30 cellular contexts compared by ENCODE assay signal in the genomic region with DNA sequence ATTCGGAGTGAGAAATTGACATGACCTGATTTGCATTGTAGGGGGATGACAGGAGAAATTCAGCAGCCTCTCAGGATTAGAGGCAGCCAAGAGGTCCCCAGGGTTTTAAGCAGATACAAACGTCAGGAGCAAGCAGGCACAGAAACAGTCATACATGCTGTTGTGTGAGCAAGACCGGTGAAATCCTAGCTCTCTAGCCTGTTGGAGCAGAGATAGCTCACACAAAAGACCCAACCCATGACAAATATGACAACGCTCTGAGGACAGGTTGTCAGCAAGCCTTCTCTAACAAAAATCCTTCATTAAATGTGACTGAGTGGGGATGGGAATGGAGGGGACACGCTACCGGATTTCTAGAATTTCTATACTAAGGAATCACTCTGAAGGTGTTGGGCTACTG. TPM values are rescaled to one million over a fixed set of nuclear protein-coding genes. Genes with fewer than 3 reads are reported as not detected.
DNase-seq lines count a peak whose midpoint lies in the region; FAIRE-seq and TF ChIP-seq lines count a peak whose summit lies in the region.
"Had no signal": no experiment of that assay in that cellular context is flagged by ENCODE, and none has a peak within 500 bp of the region (broad histone marks: within the 10 kb centered on the region; RNA-seq: fewer than 3 reads in every experiment).

No MANE protein-coding gene starts in this region.

- H3K4me3 ChIP-seq in H1 (ENCODE audit: extremely low read depth in 1 of 4, insufficient read depth in 2 of 4, low read depth in 3 of 4, low read length in 4 of 4): no peak overlapping the region
- H3K4me3 ChIP-seq in neuronal stem cell (ENCODE audit: low read length in 2 of 2): no peak overlapping the region
- H3K4me3 ChIP-seq: A549, GM12878, SJSA1 had no signal

- no peak for TF ChIP-seq EP300 in H1 (IDR thresholded peaks at IDR 0.05; ENCODE audit: borderline replicate concordance in 1 of 2, low read depth in 2 of 2, low read length in 2 of 2)

- POLR2A ChIA-PET in H1 (lab: Charles Lee; ENCODE audit: partially characterized antibody): interaction anchor here (1.3 to 1.7 kb wide), 2 partner anchors 13 to 23 kb away, joined by 3 to 5 read pairs; a partner anchor contains a TSS
- POLR2A ChIA-PET in activated CD4-positive, alpha-beta memory T cell treated with anti-CD3 and anti-CD28 coated beads, Interleukin-2, amount 10 ng/mL, durations not matched to agents 7 days and 5 days (lab: Charles Lee): no interaction called here

- H3K79me2 ChIP-seq in H1 (ENCODE audit: control insufficient read depth in 1 of 2, insufficient read depth in 2 of 2, low read length in 2 of 2): no peaks in the 10 kb centered on the region

- no peaks in the 10 kb centered on the region for H3K9me3 Mint-ChIP-seq in activated CD4-positive, alpha-beta memory T cell treated with anti-CD3 and anti-CD28 coated beads, Interleukin-2, amount 10 ng/mL, durations not matched to agents 7 days and 5 days

- H3K14ac ChIP-seq in H1 (ENCODE audit: insufficient read length) (no peak overlapping the region), neuronal stem cell (ENCODE audit: low read length) (no peak overlapping the region)

- H4K91ac ChIP-seq in H1 (replicated peaks; ENCODE audit: insufficient read length, low read length) (no peak overlapping the region), neuronal stem cell (ENCODE audit: low read depth, low read length, poor library complexity) (no peak overlapping the region)

- H2BK12ac ChIP-seq in H1 (ENCODE audit: low read depth, low read length): no peak overlapping the region
- H2BK12ac ChIP-seq in neuronal stem cell (ENCODE audit: low read length): no peak overlapping the region

- H3K79me1 ChIP-seq in H1 (ENCODE audit: low read depth, low read length) (no peaks in the 10 kb centered on the region), neuronal stem cell (ENCODE audit: low read depth, low read length) (no peaks in the 10 kb centered on the region)

- H3K36me3 ChIP-seq in H1 (ENCODE audit: control insufficient read depth in 2 of 4, insufficient read depth in 4 of 4, low read length in 3 of 4): no peaks in the 10 kb centered on the region
- no peaks in the 10 kb centered on the region for H3K36me3 ChIP-seq in neuronal stem cell (replicated peaks in 1 of 2; ENCODE audit: control insufficient read depth in 2 of 2, insufficient read depth in 2 of 2, low read length in 2 of 2)
- H3K36me3 ChIP-seq: SJSA1 had no signal

- H3K4ac ChIP-seq in H1 (replicated peaks; ENCODE audit: insufficient read length, low read depth, low read length) (no peak overlapping the region), neuronal stem cell (ENCODE audit: low read length) (no peak overlapping the region)

- H3K18ac ChIP-seq in H1 (ENCODE audit: extremely low read depth, low read length) (no peak overlapping the region), neuronal stem cell (ENCODE audit: low read length) (no peak overlapping the region)

- H3K9ac ChIP-seq in H1 (replicated peaks in 1 of 4; ENCODE audit: extremely low read depth in 1 of 4, low read depth in 3 of 4, low read length in 3 of 4): no peak overlapping the region
- H3K9ac ChIP-seq in neuronal stem cell (ENCODE audit: low read depth, low read length, poor library complexity): no peak overlapping the region

- 88% methylated on average over 6 of the region's 6 CpGs; no CpG with 5 or more reads in 1 of the 2 experiments for WGBS in H1 (ENCODE audit: extremely low coverage in 1 of 2, insufficient coverage in 1 of 2, insufficient read length in 1 of 2, insufficient replicate concordance in 2 of 2, low coverage in 1 of 2, low lambda C conversion rate in 2 of 2, missing lambda C conversion rate in 1 of 2), 2 experiments
- no CpG with 5 or more reads among the region's 6 CpGs for WGBS in neuronal stem cell (ENCODE audit: extremely low coverage in 2 of 2, insufficient read length in 2 of 2, insufficient replicate concordance in 1 of 2), 2 donors

- no peaks in the 10 kb centered on the region for H3K36me3 Mint-ChIP-seq in activated CD4-positive, alpha-beta memory T cell treated with anti-CD3 and anti-CD28 coated beads, Interleukin-2, amount 10 ng/mL, durations not matched to agents 7 days and 5 days (ENCODE audit: low read depth)
- H3K36me3 Mint-ChIP-seq: CD8-positive, alpha-beta memory T cell; IgD-negative memory B cell had no signal

- peak; percentile 37 to 66 for DNase-seq in NCI-H524 (lab: John Stamatoyannopoulos, UW)
- no peak for DNase-seq in NCI-H524 treated with DMSO at 0.1 percent for 48 hours (lab: John Stamatoyannopoulos, UW)
- peak; percentile 9 for DNase-seq in NCI-H2171 (lab: John Stamatoyannopoulos, UW)
- DNase-seq in H1 (ENCODE audit: low read depth in 1 of 2, low spot score in 2 of 2): no peak
- DNase-seq in neuronal stem cell (ENCODE audit: low spot score): no peak
- no peak for DNase-seq in stimulated activated CD4-positive, alpha-beta T cell treated with anti-CD3 and anti-CD28 coated beads, Interleukin-2, amount 100 ng/mL, for 48 hours
- no peak for DNase-seq in pons (ENCODE audit: low spot score)
- DNase-seq in activated CD4-positive, alpha-beta memory T cell treated with anti-CD3 and anti-CD28 coated beads, Interleukin-2, amount 10 ng/mL, durations not matched to agents 7 days and 5 days: no peak
- DNase-seq: AML-193; CD8-positive, alpha-beta memory T cell; DMS 273 treated with DMSO at 0.1 percent for 48 hours; DMS79; EL; GDM1; GOT3; NCI-H1092; NCI-H1694; NCI-H2081; NCI-H226; NCI-H510A; NCI-H748 treated with DMSO at 0.1 percent for 48 hours; NK-92 treated with Interleukin-12 subunit alpha and Interleukin-12 subunit beta, amount 100 ng/mL, for 24 hours; PC-3; Right ventricle myocardium superior; T-helper 2 cell had no signal

- peaks cover 13% of the 10 kb centered on the region for H3K27me3 Mint-ChIP-seq in activated CD4-positive, alpha-beta memory T cell treated with anti-CD3 and anti-CD28 coated beads, Interleukin-2, amount 10 ng/mL, durations not matched to agents 7 days and 5 days

- H2BK15ac ChIP-seq in H1 (ENCODE audit: low read length): no peak overlapping the region
- no peak overlapping the region for H2BK15ac ChIP-seq in neuronal stem cell (ENCODE audit: low read length)

- H3K9me3 ChIP-seq in H1 (ENCODE audit: insufficient read depth in 2 of 2, low read depth in 1 of 2, low read length in 1 of 2) (peaks cover 0 to 5% of the 10 kb centered on the region in 2 experiments; a peak in 1 of 4 replicates), neuronal stem cell (replicated peaks in 1 of 2; ENCODE audit: control insufficient read depth in 2 of 2, insufficient read depth in 1 of 2, low read depth in 1 of 2, low read length in 2 of 2) (peaks cover 0 to 4% of the 10 kb centered on the region in 2 donors)
- H3K9me3 ChIP-seq: SJSA1 had no signal

- FAIRE-seq in H1 (lab: Jason Lieb, UNC): no peak
- FAIRE-seq: A549, GM12878 had no signal

- no peak overlapping the region for H3K27ac Mint-ChIP-seq in activated CD4-positive, alpha-beta memory T cell treated with anti-CD3 and anti-CD28 coated beads, Interleukin-2, amount 10 ng/mL, durations not matched to agents 7 days and 5 days
- H3K27ac Mint-ChIP-seq: CD8-positive, alpha-beta memory T cell; IgD-negative memory B cell had no signal

- no peak for TF ChIP-seq CTCF in H1 (IDR thresholded peaks at IDR 0.05; ENCODE audit: control extremely low read depth in 1 of 3, insufficient read depth in 1 of 3, low read depth in 1 of 3, low read length in 3 of 3)

- no peak overlapping the region for H3K4me3 Mint-ChIP-seq in activated CD4-positive, alpha-beta memory T cell treated with anti-CD3 and anti-CD28 coated beads, Interleukin-2, amount 10 ng/mL, durations not matched to agents 7 days and 5 days
- H3K4me3 Mint-ChIP-seq: CD8-positive, alpha-beta memory T cell; IgD-negative memory B cell had no signal

- H4K8ac ChIP-seq in H1 (ENCODE audit: extremely low read depth, insufficient read depth, low read length) (no peak overlapping the region), neuronal stem cell (ENCODE audit: low read depth, low read length) (no peak overlapping the region)

- H2AFZ ChIP-seq in H1 (ENCODE audit: low read length) (peak overlapping the region; percentile 18; the same call in 1 of the 2 replicates), neuronal stem cell (ENCODE audit: low read length) (peak overlapping the region; percentile 21)

- no peak overlapping the region for H2BK20ac ChIP-seq in H1 (ENCODE audit: low read length)

- H2BK5ac ChIP-seq in H1 (ENCODE audit: low read depth, low read length) (no peak overlapping the region), neuronal stem cell (ENCODE audit: low read length) (no peak overlapping the region)

- no peak for TF ChIP-seq RAD21 in H1 (IDR thresholded peaks at IDR 0.05 in 1 of 2, conservative IDR thresholded peaks at IDR 0.05 in 1 of 2; ENCODE audit: low read depth in 2 of 2, low read length in 2 of 2)

- no peaks in the 10 kb centered on the region for H3K27me3 ChIP-seq in H1 (replicated peaks in 1 of 4; ENCODE audit: control insufficient read depth in 3 of 4, extremely low read depth in 1 of 4, insufficient read depth in 3 of 4, low read length in 3 of 4)
- no peaks in the 10 kb centered on the region for H3K27me3 ChIP-seq in neuronal stem cell (ENCODE audit: control insufficient read depth in 3 of 3, insufficient read depth in 3 of 3, low read depth in 1 of 3, low read length in 3 of 3)
- H3K27me3 ChIP-seq: SJSA1 had no signal

- H3K4me1 Mint-ChIP-seq in activated CD4-positive, alpha-beta memory T cell treated with anti-CD3 and anti-CD28 coated beads, Interleukin-2, amount 10 ng/mL, durations not matched to agents 7 days and 5 days: no peaks in the 10 kb centered on the region
- H3K4me1 Mint-ChIP-seq: CD8-positive, alpha-beta memory T cell; IgD-negative memory B cell had no signal

- H3K23ac ChIP-seq in H1 (ENCODE audit: insufficient read length) (no peak overlapping the region), neuronal stem cell (ENCODE audit: low read depth, low read length, poor library complexity) (no peak overlapping the region)

- H3K4me1 ChIP-seq in H1 (replicated peaks in 1 of 4; ENCODE audit: control insufficient read depth in 3 of 4, insufficient read depth in 4 of 4, low read length in 3 of 4) (peaks cover 0 to 2% (median 0%) of the 10 kb centered on the region in 4 experiments; a peak in 1 of 7 replicates), neuronal stem cell (ENCODE audit: control insufficient read depth in 2 of 2, insufficient read depth in 1 of 2, low read depth in 1 of 2, low read length in 2 of 2) (no peaks in the 10 kb centered on the region)
- H3K4me1 ChIP-seq: A549, SJSA1 had no signal

- H4K20me1 ChIP-seq in H1 (replicated peaks in 1 of 2; ENCODE audit: control insufficient read depth in 1 of 2, insufficient read depth in 2 of 2, low read length in 2 of 2): no peaks in the 10 kb centered on the region

- H3K27ac ChIP-seq in H1 (ENCODE audit: low read depth, low read length): no peak overlapping the region
- H3K27ac ChIP-seq in neuronal stem cell (replicated peaks; ENCODE audit: low read length): no peak overlapping the region
- H3K27ac ChIP-seq: A549, C4-2B, SJSA1 had no signal

- H3K4me2 ChIP-seq in H1 (ENCODE audit: insufficient read depth in 1 of 2, low read depth in 2 of 2, low read length in 2 of 2) (no peak overlapping the region), neuronal stem cell (ENCODE audit: insufficient read depth, low read length, poor library complexity, severe bottlenecking) (no peak overlapping the region)
- H3K4me2 ChIP-seq: A549 had no signal

- no peak for TF ChIP-seq POLR2A in H1 (IDR thresholded peaks at IDR 0.05; ENCODE audit: control extremely low read depth in 1 of 2, low read depth in 2 of 2, low read length in 2 of 2)

- no peaks in the 10 kb centered on the region for H3K23me2 ChIP-seq in H1 (ENCODE audit: low read depth, low read length)

- no peak overlapping the region for H4K5ac ChIP-seq in H1 (ENCODE audit: insufficient read length, low read depth, low read length)

- CTCF ChIA-PET in H1 (lab: Charles Lee; ENCODE audit: partially characterized antibody): interaction anchor here (0.5 to 1.9 kb wide), 3 partner anchors 10 to 123 kb away, joined by 3 to 7 read pairs (median 7); no protein-coding TSS in a partner anchor
- CTCF ChIA-PET in activated CD4-positive, alpha-beta memory T cell treated with anti-CD3 and anti-CD28 coated beads, Interleukin-2, amount 10 ng/mL, durations not matched to agents 7 days and 5 days (lab: Charles Lee): no interaction called here

- H2AK5ac ChIP-seq in H1 (ENCODE audit: low read depth, low read length): no peak overlapping the region
- H2AK5ac ChIP-seq in neuronal stem cell (ENCODE audit: low read depth, low read length): no peak overlapping the region

- H3K56ac ChIP-seq in H1 (replicated peaks; ENCODE audit: insufficient read length, low read depth, low read length): no peak overlapping the region

- H2BK120ac ChIP-seq in H1 (replicated peaks; ENCODE audit: low read depth, low read length): no peak overlapping the region
- no peak overlapping the region for H2BK120ac ChIP-seq in neuronal stem cell (ENCODE audit: low read depth, low read length)

RNA-seq across cellular contexts. Expression of a gene that starts 23.0 kb away (rescaled TPM):
- 79.2 and 84.2 TPM in 2 replicates for total RNA-seq in H1 (2021; fragmentation: NEBNext Ultra II Directional; extraction: Animal tissue kit (Norgen Biotek cat#: 25700))
- polyA plus RNA-seq in H1 (2011; rRNA removed): 10.6 and 14.6 TPM in 2 replicates
- 27.4 TPM for polyA plus RNA-seq in H1 (2011; cell fraction: cytosol; rRNA removed)
- polyA plus RNA-seq in H1 (2011; cell fraction: nucleus; rRNA removed): 18.5 TPM
- polyA plus RNA-seq in H1 (2012, experiment 1 of 2): 48.4 to 56.6 TPM (median 53.9 TPM) in 4 replicates
- polyA plus RNA-seq in H1 (2012, experiment 2 of 2): 2.0 TPM
- 56.7 TPM for polyA plus RNA-seq in H1 (2013, experiment 1 of 2)
- polyA plus RNA-seq in H1 (2013, experiment 2 of 2): 58.3 TPM
- 20.4 and 30.1 TPM in 2 replicates for polyA minus RNA-seq in H1 (2011; rRNA and poly(A)+ RNA removed)
- 32.7 TPM for polyA minus RNA-seq in H1 (2011; cell fraction: cytosol; rRNA and poly(A)+ RNA removed)
- polyA minus RNA-seq in H1 (2011; cell fraction: nucleus; rRNA and poly(A)+ RNA removed): 27.0 TPM
- polyA plus RNA-seq in neuronal stem cell (2013, experiment 1 of 2): 25.6 TPM
- polyA plus RNA-seq in neuronal stem cell (2013, experiment 2 of 2): 25.6 TPM
- 1 to 10 TPM in 1 of 2 experiments, under 1 TPM in 1; 0.78 to 1.1 TPM for total RNA-seq in activated CD4-positive, alpha-beta memory T cell treated with anti-CD3 and anti-CD28 coated beads, Interleukin-2, amount 10 ng/mL, durations not matched to agents 7 days and 5 days
- polyA plus RNA-seq: IgD-negative memory B cell had no signal

Comparison
In these comparisons a context has a peak if more than half of its experiments do, and no peak if none do; other contexts are left out.
1. DNase-seq: peak in NCI-H524 (2 of 2) and NCI-H2171 (single experiment); none in NCI-H524 treated with DMSO at 0.1 percent for 48 hours (single experiment), H1 (0 of 2), neuronal stem cell (single experiment), stimulated activated CD4-positive, alpha-beta T cell treated with anti-CD3 and anti-CD28 coated beads, Interleukin-2, amount 100 ng/mL, for 48 hours (0 of 2), pons (single experiment) and activated CD4-positive, alpha-beta memory T cell treated with anti-CD3 and anti-CD28 coated beads, Interleukin-2, amount 10 ng/mL, durations not matched to agents 7 days and 5 days (single experiment).
2. RNA of a gene that starts 23.0 kb away (total RNA-seq): 79.2 to 84.2 TPM in H1; 0.78 to 1.1 TPM in activated CD4-positive, alpha-beta memory T cell treated with anti-CD3 and anti-CD28 coated beads, Interleukin-2, amount 10 ng/mL, durations not matched to agents 7 days and 5 days; every median in the first group is over 10 times any median in the second.